Comparison of ENCODE assay signal across 10 cellular contexts in the genomic region with DNA sequence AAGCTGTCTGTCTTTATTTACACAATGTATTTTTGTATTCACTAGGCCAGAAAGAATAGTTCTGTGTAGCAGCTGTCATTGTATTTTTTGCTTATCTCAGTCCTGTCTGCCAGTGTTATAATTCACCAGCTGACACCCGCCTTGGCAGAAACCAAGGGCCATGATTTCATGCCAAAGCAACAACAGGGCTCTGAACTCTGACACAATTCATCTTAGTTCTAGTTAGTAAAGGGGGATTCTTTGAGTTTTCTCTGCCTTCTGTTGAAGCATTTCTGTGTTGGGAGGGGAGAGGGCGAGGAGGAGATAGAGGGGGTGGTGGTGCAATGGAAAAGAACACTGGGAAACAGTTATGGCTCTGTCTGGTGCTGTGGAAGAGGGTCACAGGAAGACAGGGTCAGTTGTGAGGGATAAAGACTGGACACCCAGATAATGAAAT.
DNase-seq lines count a peak whose midpoint lies in the region; ATAC-seq and TF ChIP-seq lines count a peak whose summit lies in the region.
"Had no signal": no experiment of that assay in that cellular context is flagged by ENCODE, and none has a peak within 500 bp of the region (broad histone marks: within the 10 kb centered on the region; RNA-seq: fewer than 3 reads in every experiment).

No MANE protein-coding gene starts in this region.

- no peaks in the 10 kb centered on the region for H3K27me3 ChIP-seq in upper lobe of right lung

- TF ChIP-seq CTCF in upper lobe of right lung (IDR thresholded peaks at IDR 0.05) = no peak

- peak; percentile 75 for ATAC-seq in left lobe of liver
- ATAC-seq in upper lobe of right lung = peak; percentile 50
- no peak for ATAC-seq in HG03460 (IDR thresholded peaks at IDR 0.05; ENCODE audit: unreplicated experiment)
- ATAC-seq in GM19397 (IDR thresholded peaks at IDR 0.05; ENCODE audit: unreplicated experiment) = no peak
- ATAC-seq: A549; stimulated activated naive CD8-positive, alpha-beta T cell treated with anti-CD3 and anti-CD28 coated beads, Interleukin-15, amount 100 ng/mL, for 72 hours had no signal

- H3K9me3 ChIP-seq in upper lobe of right lung = no peaks in the 10 kb centered on the region
- H3K9me3 ChIP-seq: A549 had no signal

- DNase-seq in NCI-H524 (lab: John Stamatoyannopoulos, UW) (peak; percentile 28 to 59), NCI-H524 treated with DMSO at 0.1 percent for 48 hours (lab: John Stamatoyannopoulos, UW) (no peak), anterior cingulate cortex (lab: John Stamatoyannopoulos, UW) (peak in 53 of 58 donors; percentile 3 to 93 (median 59)), left lobe of liver (ENCODE audit: low spot score) (peak; percentile 47), upper lobe of right lung (no peak)
- DNase-seq in activated CD4-positive, alpha-beta T cell treated with anti-CD3 and anti-CD28 coated beads for 4 hours = no peak
- DNase-seq: stimulated activated naive CD8-positive, alpha-beta T cell treated with anti-CD3 and anti-CD28 coated beads, Interleukin-15, amount 100 ng/mL, for 72 hours had no signal

- intact Hi-C loops in upper lobe of right lung (cut with DNase I) = no loop called here

- H3K27ac ChIP-seq in upper lobe of right lung = no peak overlapping the region
- H3K27ac ChIP-seq: A549 had no signal

- H3K4me1 ChIP-seq in upper lobe of right lung = peaks cover 6% of the 10 kb centered on the region
- H3K4me1 ChIP-seq: A549 had no signal

- H3K36me3 ChIP-seq in upper lobe of right lung = no peaks in the 10 kb centered on the region

- no peak overlapping the region for H3K4me3 ChIP-seq in upper lobe of right lung
- H3K4me3 ChIP-seq: A549 had no signal

Comparison
In these comparisons a context has a peak if more than half of its experiments do, and no peak if none do; other contexts are left out.
1. DNase-seq: peak in NCI-H524 (2 of 2), anterior cingulate cortex (53 of 58) and left lobe of liver (single experiment); none in NCI-H524 treated with DMSO at 0.1 percent for 48 hours (single experiment), upper lobe of right lung (single experiment) and activated CD4-positive, alpha-beta T cell treated with anti-CD3 and anti-CD28 coated beads for 4 hours (0 of 2).
2. ATAC-seq: peak in left lobe of liver (single experiment) and upper lobe of right lung (single experiment); none in HG03460 (single experiment) and GM19397 (single experiment).